25 cellular contexts compared by ENCODE assay signal in the genomic region with DNA sequence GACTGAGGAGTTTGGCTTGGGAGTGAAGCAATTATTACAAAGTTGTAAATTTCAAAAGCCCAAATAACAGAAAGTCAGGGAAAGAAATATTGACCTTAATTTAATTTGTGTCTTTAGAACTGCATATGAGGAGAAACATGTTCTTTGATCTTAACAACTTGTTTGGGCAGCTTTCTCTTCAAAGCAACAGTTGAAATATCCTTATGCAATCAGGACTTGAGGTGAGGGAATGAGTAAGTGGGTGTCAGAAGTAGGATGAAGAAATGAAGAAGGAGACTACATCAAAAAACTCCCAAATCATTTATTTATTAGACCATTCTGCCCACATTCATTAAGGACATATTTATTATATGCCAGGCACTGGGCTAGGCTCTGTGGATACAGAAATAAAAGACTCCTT.
A peak's percentile ranks its signal among the peaks of the same experiment; 100 is the strongest.
DNase-seq lines count a peak whose midpoint lies in the region; ATAC-seq, FAIRE-seq and TF ChIP-seq lines count a peak whose summit lies in the region.
"Had no signal": no experiment of that assay in that cellular context is flagged by ENCODE, and none has a peak within 500 bp of the region (broad histone marks: within the 10 kb centered on the region; RNA-seq: fewer than 3 reads in every experiment).

No MANE protein-coding gene starts in this region.

- in situ Hi-C loops in mammary epithelial cell (cut with MboI; ENCODE audit: low sequenced_read_pairs in 2 of 2) = no loop called here

- peak; percentile 26 for DNase-seq in mammary epithelial cell
- no peak for DNase-seq in breast epithelium (ENCODE audit: low spot score in 2 of 2)
- DNase-seq in progenitor cell of endocrine pancreas (ENCODE audit: low spot score, unreplicated experiment) = no peak
- no peak for DNase-seq in HEK293T (ENCODE audit: extremely low spot score)
- DNase-seq in CD8-positive, alpha-beta T cell = no peak
- DNase-seq: AML-193; CD4-positive, alpha-beta T cell; CD8-positive, alpha-beta memory T cell; COR-L47; DMS 273 treated with DMSO at 0.1 percent for 48 hours; DMS153; DMS53; DMS79; DND-41; EL; GDM1 had no signal

- H3K27me3 Mint-ChIP-seq in progenitor cell of endocrine pancreas = no peaks in the 10 kb centered on the region
- no peaks in the 10 kb centered on the region for H3K27me3 Mint-ChIP-seq in CD8-positive, alpha-beta T cell (ENCODE audit: low read depth)
- H3K27me3 Mint-ChIP-seq: B cell; CD4-positive, alpha-beta T cell; CD8-positive, alpha-beta memory T cell had no signal

- no peak overlapping the region for H3K4me3 ChIP-seq in mammary epithelial cell (replicated peaks in 1 of 3; ENCODE audit: insufficient read depth in 1 of 3, low read depth in 2 of 3, low read length in 3 of 3)
- H3K4me3 ChIP-seq in breast epithelium = no peak overlapping the region
- no peak overlapping the region for H3K4me3 ChIP-seq in CD8-positive, alpha-beta T cell (ENCODE audit: low read depth, low read length)
- H3K4me3 ChIP-seq: A549; BLaER1 treated with 17β-estradiol and CSF1 and Interleukin-3, amounts not matched to agents 10 nM and 100 nM; GM12878 had no signal

- POLR2A ChIA-PET in HEK293T (lab: Yijun Ruan, JAX) = no interaction called here
- POLR2A ChIA-PET in CD8-positive, alpha-beta T cell (lab: Charles Lee) = no interaction called here

- H4K20me1 ChIP-seq in mammary epithelial cell (ENCODE audit: insufficient read depth, low read length) = no peaks in the 10 kb centered on the region
- H4K20me1 ChIP-seq: BLaER1 treated with 17β-estradiol and CSF1 and Interleukin-3, amounts not matched to agents 10 nM and 100 nM had no signal

- no peaks in the 10 kb centered on the region for H3K79me2 ChIP-seq in mammary epithelial cell (ENCODE audit: insufficient read depth, low read length)

- peaks cover 25% of the 10 kb centered on the region for H3K36me3 Mint-ChIP-seq in progenitor cell of endocrine pancreas (ENCODE audit: insufficient read depth)
- no peaks in the 10 kb centered on the region for H3K36me3 Mint-ChIP-seq in CD8-positive, alpha-beta T cell
- H3K36me3 Mint-ChIP-seq: CD8-positive, alpha-beta memory T cell had no signal

- no peak overlapping the region for H3K4me3 Mint-ChIP-seq in progenitor cell of endocrine pancreas (ENCODE audit: low read depth)
- no peak overlapping the region for H3K4me3 Mint-ChIP-seq in CD8-positive, alpha-beta T cell
- H3K4me3 Mint-ChIP-seq: B cell; CD4-positive, alpha-beta T cell; CD8-positive, alpha-beta memory T cell had no signal

- no peak overlapping the region for H3K9ac ChIP-seq in mammary epithelial cell (ENCODE audit: insufficient read depth, low read length)
- H3K9ac ChIP-seq: BLaER1 treated with 17β-estradiol and CSF1 and Interleukin-3, amounts not matched to agents 10 nM and 100 nM had no signal

- H2AFZ ChIP-seq in mammary epithelial cell (ENCODE audit: low read depth, low read length) = no peak overlapping the region

- H3K9me3 Mint-ChIP-seq in progenitor cell of endocrine pancreas (ENCODE audit: low read depth) = peaks cover 8% of the 10 kb centered on the region
- no peaks in the 10 kb centered on the region for H3K9me3 Mint-ChIP-seq in CD8-positive, alpha-beta T cell

- intact Hi-C loops in mammary epithelial cell (cut with micrococcal nuclease) = no loop called here
- intact Hi-C loops in breast epithelium (cut with DNase I; ENCODE audit: low total_unique reads) = no loop called here
- intact Hi-C loops in CD8-positive, alpha-beta T cell (cut with DNase I, micrococcal nuclease) = no loop called here

- H3K9me3 ChIP-seq in mammary epithelial cell (replicated peaks; ENCODE audit: insufficient read depth, low read length) = no peaks in the 10 kb centered on the region
- H3K9me3 ChIP-seq in breast epithelium = no peaks in the 10 kb centered on the region
- H3K9me3 ChIP-seq in CD8-positive, alpha-beta T cell (ENCODE audit: low read length) = no peaks in the 10 kb centered on the region
- H3K9me3 ChIP-seq: A549 had no signal

- CTCF ChIA-PET in mammary epithelial cell (lab: Charles Lee; ENCODE audit: low non-redundant PET) = no interaction called here
- CTCF ChIA-PET in HEK293T (lab: Yijun Ruan, JAX) = interaction anchor here (0.6 to 1.1 kb wide), 2 partner anchors 26 to 1508 kb away, joined by 3 read pairs; no protein-coding TSS in a partner anchor
- CTCF ChIA-PET in CD8-positive, alpha-beta T cell (lab: Charles Lee) = no interaction called here

- TF ChIP-seq CTCF in mammary epithelial cell (conservative IDR thresholded peaks at IDR 0.05 in 1 of 2, IDR thresholded peaks at IDR 0.05 in 1 of 2; ENCODE audit: extremely low read depth in 1 of 2, insufficient read depth in 1 of 2, low read depth in 1 of 2, low read length in 2 of 2) = no peak
- no peak for TF ChIP-seq CTCF in breast epithelium (IDR thresholded peaks at IDR 0.05)
- no peak for TF ChIP-seq CTCF in progenitor cell of endocrine pancreas (IDR thresholded peaks at IDR 0.05; ENCODE audit: unreplicated experiment)
- no peak for TF ChIP-seq CTCF in CD8-positive, alpha-beta T cell (IDR thresholded peaks at IDR 0.05)

- BruUV-seq in mammary epithelial cell (replicated peaks; lab: Mats Ljungman, UMichigan) = no TSS peak

- H3K27ac ChIP-seq in mammary epithelial cell (ENCODE audit: insufficient read depth, low read depth, low read length) (no peak overlapping the region), breast epithelium (no peak overlapping the region)
- H3K27ac ChIP-seq in CD8-positive, alpha-beta T cell (ENCODE audit: low read depth, low read length) = no peak overlapping the region
- H3K27ac ChIP-seq: 22Rv1; A549; BLaER1 treated with 17β-estradiol and CSF1 and Interleukin-3, amounts not matched to agents 10 nM and 100 nM; C4-2B had no signal

- TF ChIP-seq POLR2A in breast epithelium (IDR thresholded peaks at IDR 0.05) = no peak

- FAIRE-seq in endometrium (lab: Jason Lieb, UNC) = peak; percentile 92
- FAIRE-seq: A549, GM12878, GM12892, GM18507 had no signal

- H3K4me1 ChIP-seq in mammary epithelial cell (ENCODE audit: insufficient read depth, low read length) (peaks cover 12% of the 10 kb centered on the region), breast epithelium (no peaks in the 10 kb centered on the region)
- no peaks in the 10 kb centered on the region for H3K4me1 ChIP-seq in CD8-positive, alpha-beta T cell (ENCODE audit: insufficient read depth, low read length)
- H3K4me1 ChIP-seq: A549; BLaER1 treated with 17β-estradiol and CSF1 and Interleukin-3, amounts not matched to agents 10 nM and 100 nM had no signal

- peaks cover 29% of the 10 kb centered on the region for H3K4me1 Mint-ChIP-seq in progenitor cell of endocrine pancreas (ENCODE audit: low read depth)
- H3K4me1 Mint-ChIP-seq in CD8-positive, alpha-beta T cell (ENCODE audit: low read depth) = no peaks in the 10 kb centered on the region
- H3K4me1 Mint-ChIP-seq: B cell; CD8-positive, alpha-beta memory T cell had no signal

- H3K36me3 ChIP-seq in mammary epithelial cell (ENCODE audit: insufficient read depth, low read length) (no peaks in the 10 kb centered on the region), breast epithelium (no peaks in the 10 kb centered on the region)
- no peaks in the 10 kb centered on the region for H3K36me3 ChIP-seq in CD8-positive, alpha-beta T cell (ENCODE audit: insufficient read depth, low read length)
- H3K36me3 ChIP-seq: BLaER1 treated with 17β-estradiol and CSF1 and Interleukin-3, amounts not matched to agents 10 nM and 100 nM had no signal

- dilution Hi-C loops in mammary epithelial cell (cut with HindIII; ENCODE audit: low sequenced_read_pairs) = no loop called here

- H3K27me3 ChIP-seq in mammary epithelial cell (ENCODE audit: insufficient read depth, low read length) (no peaks in the 10 kb centered on the region), breast epithelium (no peaks in the 10 kb centered on the region)
- no peaks in the 10 kb centered on the region for H3K27me3 ChIP-seq in CD8-positive, alpha-beta T cell (ENCODE audit: insufficient read depth, low read length)
- H3K27me3 ChIP-seq: BLaER1 treated with 17β-estradiol and CSF1 and Interleukin-3, amounts not matched to agents 10 nM and 100 nM had no signal

- ATAC-seq in CD8-positive, alpha-beta T cell = no peak
- ATAC-seq: A549, GM12878 had no signal

- no peak overlapping the region for H3K4me2 ChIP-seq in mammary epithelial cell (ENCODE audit: insufficient read depth, low read depth, low read length)
- H3K4me2 ChIP-seq: A549; BLaER1 treated with 17β-estradiol and CSF1 and Interleukin-3, amounts not matched to agents 10 nM and 100 nM had no signal

- peak overlapping the region; percentile 96 for H3K27ac Mint-ChIP-seq in progenitor cell of endocrine pancreas
- no peak overlapping the region for H3K27ac Mint-ChIP-seq in CD8-positive, alpha-beta T cell
- H3K27ac Mint-ChIP-seq: B cell; CD4-positive, alpha-beta T cell; CD8-positive, alpha-beta memory T cell had no signal

TF ChIP-seq in HEK293T, 16 proteins besides CTCF, POLR2A, EP300 and RAD21:
- TF ChIP-seq FOXM1 (IDR thresholded peaks at IDR 0.05; ENCODE audit: borderline replicate concordance) (no peak), ZNF384 (IDR thresholded peaks at IDR 0.05) (no peak), L3MBTL2 (conservative IDR thresholded peaks at IDR 0.05) (no peak), FOXA1 (IDR thresholded peaks at IDR 0.05) (no peak), SP1 (IDR thresholded peaks at IDR 0.05) (no peak), NFRKB (IDR thresholded peaks at IDR 0.05) (no peak), TARDBP (IDR thresholded peaks at IDR 0.05) (no peak), HDGF (IDR thresholded peaks at IDR 0.05; ENCODE audit: borderline replicate concordance) (no peak), LEF1 (IDR thresholded peaks at IDR 0.05; ENCODE audit: borderline replicate concordance) (no peak), BHLHE40 (IDR thresholded peaks at IDR 0.05; ENCODE audit: borderline replicate concordance) (no peak)
